ENCODE assay signal across 2 cellular contexts in genomic region chr15:27492021-27492621, GRCh38.
TF ChIP-seq lines count a peak whose summit lies in the region.

No MANE protein-coding gene starts in this region.

TF ChIP-seq in HepG2, 621 proteins besides CTCF, POLR2A, EP300 and RAD21 (continued from another document):
- TF ChIP-seq CC2D1A (CRISPR knock-in tag; IDR thresholded peaks at IDR 0.05): no peak
- no peak for TF ChIP-seq ZSCAN30 (CRISPR knock-in tag; IDR thresholded peaks at IDR 0.05)
- no peak for TF ChIP-seq RAD51 (IDR thresholded peaks at IDR 0.05; ENCODE audit: borderline replicate concordance)
- TF ChIP-seq HCFC1 (IDR thresholded peaks at IDR 0.05; ENCODE audit: low read depth, low read length): no peak
- no peak for TF ChIP-seq HDAC2 (CRISPR knock-in tag; IDR thresholded peaks at IDR 0.05)
- no peak for TF ChIP-seq RELA (CRISPR knock-in tag; IDR thresholded peaks at IDR 0.05)
- no peak for TF ChIP-seq XRCC5 (optimal IDR thresholded peaks at IDR 0.05; ENCODE audit: low read length)
- TF ChIP-seq ARHGAP35 (CRISPR knock-in tag; IDR thresholded peaks at IDR 0.05; ENCODE audit: borderline replicate concordance): no peak
- TF ChIP-seq, protein P1, sequence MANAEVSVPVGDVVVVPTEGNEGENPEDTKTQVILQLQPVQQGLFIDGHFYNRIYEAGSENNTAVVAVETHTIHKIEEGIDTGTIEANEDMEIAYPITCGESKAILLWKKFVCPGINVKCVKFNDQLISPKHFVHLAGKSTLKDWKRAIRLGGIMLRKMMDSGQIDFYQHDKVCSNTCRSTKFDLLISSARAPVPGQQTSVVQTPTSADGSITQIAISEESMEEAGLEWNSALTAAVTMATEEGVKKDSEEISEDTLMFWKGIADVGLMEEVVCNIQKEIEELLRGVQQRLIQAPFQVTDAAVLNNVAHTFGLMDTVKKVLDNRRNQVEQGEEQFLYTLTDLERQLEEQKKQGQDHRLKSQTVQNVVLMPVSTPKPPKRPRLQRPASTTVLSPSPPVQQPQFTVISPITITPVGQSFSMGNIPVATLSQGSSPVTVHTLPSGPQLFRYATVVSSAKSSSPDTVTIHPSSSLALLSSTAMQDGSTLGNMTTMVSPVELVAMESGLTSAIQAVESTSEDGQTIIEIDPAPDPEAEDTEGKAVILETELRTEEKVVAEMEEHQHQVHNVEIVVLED (CRISPR knock-in tag; IDR thresholded peaks at IDR 0.05; ENCODE audit: borderline replicate concordance): no peak
- TF ChIP-seq ARID4A (CRISPR knock-in tag; IDR thresholded peaks at IDR 0.05; ENCODE audit: borderline replicate concordance): no peak
- no peak for TF ChIP-seq BRCA1 (CRISPR knock-in tag; IDR thresholded peaks at IDR 0.05)

TF ChIP-seq in HEK293T, 16 proteins besides CTCF, POLR2A, EP300 and RAD21 (continued from another document):
- TF ChIP-seq ZNF384 (IDR thresholded peaks at IDR 0.05): no peak
